Comparison of ENCODE assay signal across 24 cellular contexts in genomic region chr11:2434506-2435255, GRCh38. TPM values are rescaled to one million over a fixed set of nuclear protein-coding genes. Genes with fewer than 3 reads are reported as not detected.
"Had no signal": no experiment of that assay in that cellular context is flagged by ENCODE, and none has a peak within 500 bp of the region (broad histone marks: within the 10 kb centered on the region; RNA-seq: fewer than 3 reads in every experiment).

No MANE protein-coding gene starts in this region.

- H3K9me3 Mint-ChIP-seq: activated CD4-positive, alpha-beta T cell treated with anti-CD3 and anti-CD28 coated beads, Interleukin-2, amount 10 ng/mL, durations not matched to agents 7 days and 5 days; activated naive CD8-positive, alpha-beta T cell treated with anti-CD3 and anti-CD28 coated beads, Interleukin-2, amount 50 U/mL, for 24 hours; activated T-helper 2 cell treated with anti-CD3 and anti-CD28 coated beads, Interferon-gamma antibody, Interleukin-2, Interleukin-4, amounts not matched to agents 10 μg/mL and 5 μg/mL and 100 μg/mL, durations not matched to agents 14 hours and 24 hours and 36 hours; central memory CD8-positive, alpha-beta T cell had no signal

- H3K36me3 ChIP-seq: Peyer's patch had no signal

- H3K9me3 ChIP-seq: Peyer's patch had no signal

- FAIRE-seq: astrocyte had no signal

- H3K36me3 Mint-ChIP-seq: activated CD4-positive, alpha-beta memory T cell treated with anti-CD3 and anti-CD28 coated beads for 36 hours; brain had no signal

- H3K27me3 ChIP-seq: Peyer's patch had no signal

- H3K4me3 ChIP-seq: Peyer's patch had no signal

- DNase-seq: activated CD4-positive, alpha-beta memory T cell treated with anti-CD3 and anti-CD28 coated beads for 36 hours; activated CD4-positive, alpha-beta T cell treated with anti-CD3 and anti-CD28 coated beads, Interleukin-2, amount 10 ng/mL, durations not matched to agents 7 days and 5 days; activated CD4-positive, CD25-positive, alpha-beta regulatory T cell; activated naive CD4-positive, alpha-beta T cell treated with anti-CD3 and anti-CD28 coated beads, Interleukin-2, amount 50 U/mL, for 16 hours; activated naive CD8-positive, alpha-beta T cell treated with anti-CD3 and anti-CD28 coated beads, Interleukin-2, amount 50 U/mL, for 24 hours; activated T-cell treated with anti-CD3 and anti-CD28 coated beads, Interleukin-2, amount 50 U/mL, for 72 hours; amniotic stem cell; KG1; NCI-H1092; NCI-H1417; NCI-H2029; NCI-H446; SIG-M5; T-helper 17 cell; T-helper 9 cell had no signal

- H3K27me3 Mint-ChIP-seq: activated CD4-positive, alpha-beta memory T cell treated with anti-CD3 and anti-CD28 coated beads for 36 hours; activated naive CD8-positive, alpha-beta T cell treated with anti-CD3 and anti-CD28 coated beads, Interleukin-2, amount 50 U/mL, for 24 hours; central memory CD8-positive, alpha-beta T cell; T-helper 17 cell had no signal

- H3K27ac Mint-ChIP-seq: activated CD4-positive, alpha-beta memory T cell treated with anti-CD3 and anti-CD28 coated beads for 36 hours; activated CD4-positive, alpha-beta T cell treated with anti-CD3 and anti-CD28 coated beads, Interleukin-2, amount 10 ng/mL, durations not matched to agents 7 days and 5 days; activated naive CD8-positive, alpha-beta T cell treated with anti-CD3 and anti-CD28 coated beads, Interleukin-2, amount 50 U/mL, for 24 hours; activated T-cell treated with anti-CD3 and anti-CD28 coated beads, Interleukin-2, amount 50 U/mL, for 72 hours; activated T-helper 2 cell treated with anti-CD3 and anti-CD28 coated beads, Interferon-gamma antibody, Interleukin-2, Interleukin-4, amounts not matched to agents 10 μg/mL and 5 μg/mL and 100 μg/mL, durations not matched to agents 14 hours and 24 hours and 36 hours; brain; T-helper 17 cell had no signal

- H3K4me1 ChIP-seq: Peyer's patch had no signal

- H3K4me1 Mint-ChIP-seq: activated CD4-positive, alpha-beta T cell treated with anti-CD3 and anti-CD28 coated beads, Interleukin-2, amount 10 ng/mL, durations not matched to agents 7 days and 5 days; activated naive CD8-positive, alpha-beta T cell treated with anti-CD3 and anti-CD28 coated beads, Interleukin-2, amount 50 U/mL, for 24 hours; brain; central memory CD8-positive, alpha-beta T cell; T-helper 17 cell had no signal

- ATAC-seq: activated naive CD8-positive, alpha-beta T cell treated with anti-CD3 and anti-CD28 coated beads, Interleukin-2, amount 50 U/mL, for 24 hours; activated T-cell treated with anti-CD3 and anti-CD28 coated beads, Interleukin-2, amount 50 U/mL, for 72 hours; T-helper 17 cell had no signal

- H3K4me3 Mint-ChIP-seq: activated CD4-positive, alpha-beta memory T cell treated with anti-CD3 and anti-CD28 coated beads for 36 hours; activated CD4-positive, alpha-beta T cell treated with anti-CD3 and anti-CD28 coated beads, Interleukin-2, amount 10 ng/mL, durations not matched to agents 7 days and 5 days; activated naive CD8-positive, alpha-beta T cell treated with anti-CD3 and anti-CD28 coated beads, Interleukin-2, amount 50 U/mL, for 24 hours; activated T-cell treated with anti-CD3 and anti-CD28 coated beads, Interleukin-2, amount 50 U/mL, for 72 hours; brain; central memory CD8-positive, alpha-beta T cell; T-helper 17 cell had no signal

- H3K27ac ChIP-seq: Peyer's patch, RWPE1 had no signal

RNA-seq across cellular contexts. Expression of gene TRPM5, which starts 9.6 kb away (rescaled TPM):
- total RNA-seq: activated CD4-positive, alpha-beta memory T cell treated with anti-CD3 and anti-CD28 coated beads for 36 hours; activated CD8-positive, alpha-beta memory T cell treated with anti-CD3 and anti-CD28 coated beads for 36 hours; activated T-helper 2 cell treated with anti-CD3 and anti-CD28 coated beads, Interferon-gamma antibody, Interleukin-2, Interleukin-4, amounts not matched to agents 10 μg/mL and 5 μg/mL and 100 μg/mL, durations not matched to agents 14 hours and 24 hours and 36 hours; astrocyte; LHCN-M2; M059J had no signal

RNA-seq across cellular contexts. Expression of gene KCNQ1, which starts 10.1 kb away (rescaled TPM):
- total RNA-seq: astrocyte, LHCN-M2, M059J had no signal
